Comparison of ENCODE assay signal across 1 cellular context in genomic region chr19:10518444-10519361, GRCh38.
TF ChIP-seq lines count a peak whose summit lies in the region.

No MANE protein-coding gene starts in this region.

TF ChIP-seq in IMR-90, 13 proteins besides CTCF, POLR2A, EP300 and RAD21:
- no peak for TF ChIP-seq BHLHE40 (IDR thresholded peaks at IDR 0.05; ENCODE audit: low read depth, low read length)
- no peak for TF ChIP-seq SMC3 (IDR thresholded peaks at IDR 0.05; ENCODE audit: low read depth, low read length)
- no peak for TF ChIP-seq MAFK (IDR thresholded peaks at IDR 0.05; ENCODE audit: low read depth, low read length)
- TF ChIP-seq CHD1 (IDR thresholded peaks at IDR 0.05; ENCODE audit: low read depth, low read length), result no peak
- TF ChIP-seq ELK1 (IDR thresholded peaks at IDR 0.05; ENCODE audit: borderline replicate concordance, low read depth, low read length), result no peak
- TF ChIP-seq FOS (IDR thresholded peaks at IDR 0.05; ENCODE audit: low read depth, low read length), result no peak
- no peak for TF ChIP-seq MAZ (IDR thresholded peaks at IDR 0.05; ENCODE audit: borderline replicate concordance, low read depth, low read length)
